In genomic region chr22:46116491-46116958, GRCh38 we compare ENCODE assay signal across 8 cellular contexts. TPM values are rescaled to one million over a fixed set of nuclear protein-coding genes. Genes with fewer than 3 reads are reported as not detected.
DNase-seq lines count a peak whose midpoint lies in the region; ATAC-seq and TF ChIP-seq lines count a peak whose summit lies in the region.

No MANE protein-coding gene starts in this region.

- no peak overlapping the region for H2AFZ ChIP-seq in MM.1S (ENCODE audit: low read length)

- no peaks in the 10 kb centered on the region for H3K79me2 ChIP-seq in MM.1S (ENCODE audit: low read length)

- no peaks in the 10 kb centered on the region for H4K20me1 ChIP-seq in MM.1S (ENCODE audit: insufficient read depth, low read length)

- no peak overlapping the region for H3K9ac ChIP-seq in MM.1S (ENCODE audit: low read length)

- TF ChIP-seq POLR2A in uterus (IDR thresholded peaks at IDR 0.05): peak in 1 of 2 donors; percentile 14

- peak; percentile 62 for DNase-seq in NCI-H1694 treated with DMSO at 0.1 percent for 48 hours (lab: John Stamatoyannopoulos, UW)
- DNase-seq in NCI-H1694 (lab: John Stamatoyannopoulos, UW): no peak
- peak; percentile 84 for DNase-seq in MM.1S
- peak; percentile 82 for DNase-seq in T-helper 9 cell
- DNase-seq in anterior cingulate cortex (lab: John Stamatoyannopoulos, UW): peak; percentile 31 to 96 (median 88)
- DNase-seq in left ventricle myocardium superior: peak; percentile 98
- peak; percentile 66 for DNase-seq in renal cortical epithelial cell (ENCODE audit: low read depth)
- DNase-seq in uterus: peak; percentile 96

- TF ChIP-seq CTCF in MM.1S (IDR thresholded peaks at IDR 0.05; ENCODE audit: low read length): peak; percentile 95
- TF ChIP-seq CTCF in uterus (IDR thresholded peaks at IDR 0.05): peak; percentile 96 to 99 (median 98)

- H3K9me2 ChIP-seq in MM.1S (replicated peaks; ENCODE audit: insufficient read depth, low read length): no peaks in the 10 kb centered on the region

- H3K4me3 ChIP-seq in MM.1S (ENCODE audit: low read length) (no peak overlapping the region), uterus (no peak overlapping the region)

- H3K36me3 ChIP-seq in MM.1S (replicated peaks; ENCODE audit: insufficient read depth, low read length) (no peaks in the 10 kb centered on the region), uterus (no peaks in the 10 kb centered on the region)

- peaks cover 13% of the 10 kb centered on the region; the same call in 1 of the 2 replicates for H3K27me3 ChIP-seq in MM.1S (replicated peaks; ENCODE audit: insufficient read depth, low read length)
- H3K27me3 ChIP-seq in uterus: no peaks in the 10 kb centered on the region

- peak overlapping the region; percentile 56; the same call in 1 of the 2 replicates for H3K4me2 ChIP-seq in MM.1S (ENCODE audit: low read depth, low read length)

- no peaks in the 10 kb centered on the region for H3K4me1 ChIP-seq in MM.1S (ENCODE audit: low read length)
- peaks cover 6 to 24% of the 10 kb centered on the region in 2 donors for H3K4me1 ChIP-seq in uterus

- H3K27ac ChIP-seq in MM.1S (ENCODE audit: low read length) (no peak overlapping the region), uterus (peak overlapping the region; percentile 86 to 100)

- ATAC-seq in left ventricle myocardium superior: peak; percentile 73

- H3K9me3 ChIP-seq in MM.1S (replicated peaks; ENCODE audit: insufficient read depth, low read length): no peaks in the 10 kb centered on the region
- no peaks in the 10 kb centered on the region for H3K9me3 ChIP-seq in uterus

- intact Hi-C loops in left ventricle myocardium superior (cut with micrococcal nuclease) (loop anchor here (5.0 kb wide), 1 partner anchor 109 kb away; no protein-coding TSS in a partner anchor), uterus (cut with DNase I; ENCODE audit: low total_unique reads) (loop anchor here (5.0 kb wide), 1 partner anchor 109 kb away; no protein-coding TSS in a partner anchor)

- no peaks in the 10 kb centered on the region for H3F3A ChIP-seq in MM.1S (ENCODE audit: insufficient read depth, low read length)

RNA-seq across cellular contexts. Expression of gene PPARA, which starts 33.8 kb away (rescaled TPM):
- total RNA-seq in left ventricle myocardium superior (78.9 TPM), renal cortical epithelial cell (9.2 and 19.8 TPM in 2 replicates), uterus (10 to 100 TPM in 2 of 4 donors, 1 to 10 TPM in 2; 1.8 to 24.8 (median 14.0) TPM)
